Comparison of ENCODE assay signal across 9 cellular contexts in the genomic region with DNA sequence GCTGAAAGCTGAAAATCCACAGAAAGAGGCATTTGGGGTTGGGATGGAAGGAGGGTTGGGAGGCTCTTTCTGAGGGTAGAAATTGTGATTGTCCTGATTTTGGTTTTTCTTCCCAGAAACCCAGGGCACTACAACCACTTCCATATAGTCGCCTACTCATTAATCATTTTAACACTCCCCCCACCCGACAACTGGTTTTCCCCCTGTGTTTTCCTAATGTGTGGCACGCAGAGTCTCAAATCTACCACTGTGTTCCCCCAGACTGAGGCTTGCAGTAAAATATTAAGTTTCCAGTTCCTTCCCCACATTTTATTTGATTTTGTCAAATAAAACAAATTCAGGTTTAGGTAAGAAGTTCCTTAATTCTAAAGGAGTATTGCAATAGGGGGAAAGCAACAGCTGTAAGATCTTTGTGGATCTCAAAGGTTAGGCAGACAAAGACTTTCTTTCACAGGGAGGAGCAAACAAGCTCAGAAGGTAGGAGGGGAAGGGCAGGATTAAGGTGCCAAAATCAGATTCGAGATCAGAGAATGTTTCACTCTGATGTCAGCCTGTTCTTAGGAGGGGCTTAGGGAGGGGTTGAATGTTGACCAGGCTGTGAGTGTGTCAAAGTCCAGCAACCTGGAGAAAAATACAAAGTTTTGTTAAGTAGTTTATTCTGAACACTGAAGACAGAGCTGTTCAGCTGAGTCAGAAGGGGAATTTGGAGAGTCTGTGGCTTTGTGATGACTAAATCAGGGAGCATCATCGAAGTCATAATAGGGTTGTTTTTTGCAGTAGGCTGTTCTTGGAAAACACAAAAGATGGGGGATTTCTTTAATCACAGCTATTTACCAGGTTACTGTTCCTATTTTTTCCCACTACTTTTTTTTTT. TPM values are rescaled to one million over a fixed set of nuclear protein-coding genes. Genes with fewer than 3 reads are reported as not detected.
DNase-seq lines count a peak whose midpoint lies in the region; ATAC-seq and TF ChIP-seq lines count a peak whose summit lies in the region.
"Had no signal": no experiment of that assay in that cellular context is flagged by ENCODE, and none has a peak within 500 bp of the region (broad histone marks: within the 10 kb centered on the region; RNA-seq: fewer than 3 reads in every experiment).

No MANE protein-coding gene starts in this region.

- H3K27me3 ChIP-seq in muscle layer of duodenum (ENCODE audit: low read depth, low read length) (no peaks in the 10 kb centered on the region), testis (no peaks in the 10 kb centered on the region)

- H3K27ac ChIP-seq in muscle layer of duodenum (ENCODE audit: low read length) (peak overlapping the region; percentile 84), testis (no peak overlapping the region)
- H3K27ac ChIP-seq: 22Rv1 had no signal

- H3K27ac Mint-ChIP-seq in brain, result peak overlapping the region in 4 of 5 experiments; percentile 2 to 76 (median 48)

- WGBS in testis, 2 donors, result 69 to 74% methylated on average over 5 of the region's 5 CpGs

- TF ChIP-seq CTCF in brain (conservative IDR thresholded peaks at IDR 0.05) (no peak), testis (IDR thresholded peaks at IDR 0.05) (no peak)

- TF ChIP-seq POLR2A in testis (IDR thresholded peaks at IDR 0.05), result no peak

- H3K9me3 Mint-ChIP-seq in brain, result peaks cover 0 to 3% (median 0%) of the 10 kb centered on the region in 5 experiments

- peak overlapping the region in 2 of 5 experiments; percentile 13 to 50 for H3K4me3 Mint-ChIP-seq in brain

- intact Hi-C loops in testis (cut with DNase I; ENCODE audit: low total_unique reads), result loop anchor here (10.0 kb wide), 1 partner anchor 692 kb away; a partner anchor contains a TSS

- H3K4me1 ChIP-seq in muscle layer of duodenum (ENCODE audit: control insufficient read depth in 1 of 2, insufficient read depth in 2 of 2, low read length in 2 of 2) (peaks cover 31 to 62% of the 10 kb centered on the region in 2 donors), testis (peaks cover 13% of the 10 kb centered on the region)

- H3K36me3 ChIP-seq in muscle layer of duodenum (ENCODE audit: control insufficient read depth in 1 of 2, insufficient read depth in 2 of 2, low read length in 2 of 2), result peaks cover 7 to 8% of the 10 kb centered on the region in 2 donors
- no peaks in the 10 kb centered on the region for H3K36me3 ChIP-seq in testis (ENCODE audit: low read depth, missing control alignments)

- H3K9me3 ChIP-seq in muscle layer of duodenum (ENCODE audit: control insufficient read depth in 1 of 2, low read length in 2 of 2) (no peaks in the 10 kb centered on the region), testis (no peaks in the 10 kb centered on the region)

- peak; percentile 4 for DNase-seq in NCI-H82 (lab: John Stamatoyannopoulos, UW)
- DNase-seq in NCI-H82 treated with DMSO at 0.1 percent for 48 hours (lab: John Stamatoyannopoulos, UW; ENCODE audit: unreplicated experiment), result no peak
- DNase-seq in NCI-H226, result peak; percentile 79
- DNase-seq in testis, result no peak
- no peak for DNase-seq in DMS153 (lab: John Stamatoyannopoulos, UW)

- H3K4me1 Mint-ChIP-seq in brain, result peaks cover 56% of the 10 kb centered on the region

- H3K4me3 ChIP-seq in muscle layer of duodenum (ENCODE audit: low read depth in 1 of 2, low read length in 2 of 2) (no peak overlapping the region), testis (no peak overlapping the region)

- H3K27me3 Mint-ChIP-seq in brain, result peaks cover 9% of the 10 kb centered on the region

- peak; percentile 67 for ATAC-seq in HG02610 (IDR thresholded peaks at IDR 0.05; ENCODE audit: unreplicated experiment)

- peaks cover 39% of the 10 kb centered on the region for H3K36me3 Mint-ChIP-seq in brain

RNA-seq across cellular contexts. Expression of a gene that starts 3.6 kb away (rescaled TPM):
- polyA plus RNA-seq in brain (ENCODE audit: insufficient read depth, low read depth, low replicate concordance), result 0.58 TPM
- total RNA-seq in testis, result 10 to 100 TPM; 17.8 to 18.7 TPM
- 4.6 TPM for polyA plus RNA-seq in testis (ENCODE audit: insufficient read depth, low read depth, low replicate concordance)

Comparison
In these comparisons a context has a peak if more than half of its experiments do, and no peak if none do; other contexts are left out.
1. DNase-seq: peak in NCI-H82 (single experiment) and NCI-H226 (single experiment); none in NCI-H82 treated with DMSO at 0.1 percent for 48 hours (single experiment), testis (single experiment) and DMS153 (single experiment).